In the genomic region with DNA sequence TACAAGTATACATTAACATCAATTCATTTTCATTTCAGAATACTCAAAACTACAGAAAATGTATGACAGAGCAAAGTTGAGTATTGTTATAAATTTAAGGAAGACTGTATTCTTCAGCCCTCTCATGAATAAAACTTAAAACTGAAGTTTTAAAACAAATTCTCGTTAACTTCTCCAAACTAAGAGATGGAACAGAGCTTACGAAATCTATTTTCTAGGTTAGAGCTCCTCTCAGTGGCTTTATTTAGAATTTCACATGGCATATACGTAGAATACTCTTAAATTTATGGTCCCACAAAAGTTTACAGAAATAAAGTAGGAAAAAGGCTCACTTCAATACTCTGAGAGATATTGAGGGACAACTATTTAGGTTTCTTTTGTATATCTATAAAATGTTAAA, we compare ENCODE assay signal across 8 cellular contexts.
A peak's percentile ranks its signal among the peaks of the same experiment; 100 is the strongest.
DNase-seq lines count a peak whose midpoint lies in the region; ATAC-seq and TF ChIP-seq lines count a peak whose summit lies in the region.

No MANE protein-coding gene starts in this region.

- no peaks in the 10 kb centered on the region for H3K4me1 ChIP-seq in testis

- TF ChIP-seq POLR2A in testis (IDR thresholded peaks at IDR 0.05), result no peak

- H3K4me3 ChIP-seq in testis, result no peak overlapping the region

- TF ChIP-seq CTCF in WTC11 (IDR thresholded peaks at IDR 0.05) (peak; percentile 36; the same call in 1 of the 2 replicates), testis (IDR thresholded peaks at IDR 0.05) (peak in 1 of 3 experiments; percentile 43)

- H3K9me3 ChIP-seq in testis, result no peaks in the 10 kb centered on the region

- H3K27ac Mint-ChIP-seq in WTC11 (no peak overlapping the region), T-cell (no peak overlapping the region)

- ATAC-seq in GM21515 (IDR thresholded peaks at IDR 0.05; ENCODE audit: unreplicated experiment), result peak; percentile 60
- ATAC-seq in WTC11, result peak; percentile 66
- ATAC-seq in T-cell (replicated peaks in 1 of 4), result no peak
- no peak for ATAC-seq in GM19463 (IDR thresholded peaks at IDR 0.05; ENCODE audit: unreplicated experiment)

- H3K36me3 ChIP-seq in testis (ENCODE audit: low read depth, missing control alignments), result no peaks in the 10 kb centered on the region

- H3K9me3 Mint-ChIP-seq in WTC11, result no peaks in the 10 kb centered on the region
- no peaks in the 10 kb centered on the region for H3K9me3 Mint-ChIP-seq in T-cell

- H3K27me3 Mint-ChIP-seq in WTC11 (ENCODE audit: low read depth) (no peaks in the 10 kb centered on the region), T-cell (no peaks in the 10 kb centered on the region)

- no peak overlapping the region for H3K27ac ChIP-seq in testis

- H3K27me3 ChIP-seq in testis, result no peaks in the 10 kb centered on the region

- CTCF ChIA-PET in WTC11 (lab: Charles Lee) (interaction anchor here (0.6 to 1.3 kb wide), 6 partner anchors 8 to 1523 kb away, joined by 3 to 5 read pairs (median 4); no protein-coding TSS in a partner anchor), T-cell (lab: Charles Lee) (no interaction called here)

- no peaks in the 10 kb centered on the region for H3K4me1 Mint-ChIP-seq in WTC11
- no peaks in the 10 kb centered on the region for H3K4me1 Mint-ChIP-seq in T-cell

- POLR2A ChIA-PET in WTC11 (lab: Charles Lee) (no interaction called here), T-cell (lab: Charles Lee) (no interaction called here)

- no peak overlapping the region for H3K4me3 Mint-ChIP-seq in WTC11
- no peak overlapping the region for H3K4me3 Mint-ChIP-seq in T-cell

- intact Hi-C loops in testis (cut with DNase I; ENCODE audit: low total_unique reads), result no loop called here

- DNase-seq in COLO829 (ENCODE audit: low spot score) (peak; percentile 42), MV-4-11 (lab: John Stamatoyannopoulos, UW) (peak; percentile 20), WTC11 (ENCODE audit: low spot score) (no peak), kidney glomerular epithelial cell (lab: John Stamatoyannopoulos, UW) (peak; percentile 34), testis (no peak), T-cell (no peak)

- H3K36me3 Mint-ChIP-seq in WTC11 (no peaks in the 10 kb centered on the region), T-cell (no peaks in the 10 kb centered on the region)

- WGBS in testis, 2 donors, result 22 to 27% methylated on average over 3 of the region's 3 CpGs

TF ChIP-seq in WTC11, 78 proteins besides CTCF, POLR2A, EP300 and RAD21:
- TF ChIP-seq TP53 (CRISPR knock-in tag; IDR thresholded peaks at IDR 0.05) (no peak), TEAD1 (CRISPR knock-in tag; IDR thresholded peaks at IDR 0.05) (no peak)

Comparison
In these comparisons a context has a peak if more than half of its experiments do, and no peak if none do; other contexts are left out.
1. DNase-seq: peak in COLO829 (single experiment), MV-4-11 (single experiment) and kidney glomerular epithelial cell (single experiment); none in WTC11 (single experiment), testis (single experiment) and T-cell (0 of 34).
2. ATAC-seq: peak in GM21515 (single experiment) and WTC11 (single experiment); none in T-cell (0 of 4) and GM19463 (single experiment).